20 cellular contexts compared by ENCODE assay signal in the genomic region with DNA sequence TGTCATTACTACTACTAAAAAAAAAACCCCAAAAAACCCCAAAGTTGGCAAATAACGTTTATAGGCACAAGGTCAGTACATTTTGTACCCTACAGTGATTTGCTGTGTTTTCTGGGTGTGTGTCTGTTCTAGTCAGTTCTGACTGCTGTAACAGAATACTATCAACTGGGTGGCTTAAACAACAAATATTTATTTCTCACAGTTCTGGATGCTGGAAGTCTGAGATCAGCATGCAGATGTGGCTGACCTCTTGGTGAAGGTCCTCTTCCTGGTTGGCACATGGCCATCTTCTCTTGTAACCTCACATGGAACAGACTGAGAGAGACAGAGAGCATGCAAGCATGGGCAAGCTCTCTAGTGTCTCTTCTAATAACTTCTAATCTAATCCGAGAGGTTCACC.
DNase-seq lines count a peak whose midpoint lies in the region; ATAC-seq and TF ChIP-seq lines count a peak whose summit lies in the region.
"Had no signal": no experiment of that assay in that cellular context is flagged by ENCODE, and none has a peak within 500 bp of the region (broad histone marks: within the 10 kb centered on the region; RNA-seq: fewer than 3 reads in every experiment).

No MANE protein-coding gene starts in this region.

- no peak for TF ChIP-seq POLR2A in breast epithelium (IDR thresholded peaks at IDR 0.05)

- BruUV-seq in MCF 10A (replicated peaks; lab: Mats Ljungman, UMichigan) = no TSS peak

- no peak overlapping the region for H3K4me2 ChIP-seq in hepatocyte

- WGBS in hepatocyte (ENCODE audit: low lambda C conversion rate, missing lambda C conversion rate) = 78% methylated on average over 2 of the region's 2 CpGs

- H3K9me2 ChIP-seq in hepatocyte (replicated peaks; ENCODE audit: insufficient read depth) = no peaks in the 10 kb centered on the region

- no peaks in the 10 kb centered on the region for H3K36me3 ChIP-seq in breast epithelium
- H3K36me3 ChIP-seq in hepatocyte (replicated peaks; ENCODE audit: insufficient read depth, low read depth) = no peaks in the 10 kb centered on the region
- H3K36me3 ChIP-seq: upper lobe of right lung had no signal

- H3K27ac Mint-ChIP-seq in MCF 10A (ENCODE audit: low read depth, unreplicated experiment) = peak overlapping the region; percentile 92
- H3K27ac Mint-ChIP-seq: activated naive CD8-positive, alpha-beta T cell treated with anti-CD3 and anti-CD28 coated beads, Interleukin-2, amount 50 U/mL, for 24 hours; activated T-cell treated with anti-CD3 and anti-CD28 coated beads, Interleukin-2, amount 50 U/mL, for 24 hours; CD8-positive, alpha-beta memory T cell; nephron progenitor cell; stimulated activated memory B cell treated with anti-CD40 and anti-IgM and Interleukin-4, amounts not matched to agents 10 μg/mL and 1 μg/mL and 100 μg/mL, for 72 hours had no signal

- no peaks in the 10 kb centered on the region for H3K9me3 Mint-ChIP-seq in MCF 10A (ENCODE audit: unreplicated experiment)
- H3K9me3 Mint-ChIP-seq: CD8-positive, alpha-beta memory T cell; nephron progenitor cell had no signal

- no peak for ATAC-seq in HG03378 (IDR thresholded peaks at IDR 0.05; ENCODE audit: unreplicated experiment)
- ATAC-seq: activated naive CD8-positive, alpha-beta T cell treated with anti-CD3 and anti-CD28 coated beads, Interleukin-2, amount 50 U/mL, for 24 hours; lower lobe of right lung; stimulated activated memory B cell treated with anti-CD40 and anti-IgM and Interleukin-4, amounts not matched to agents 10 μg/mL and 1 μg/mL and 100 μg/mL, for 72 hours; upper lobe of right lung had no signal

- CTCF ChIA-PET in MCF 10A (lab: Yijun Ruan, JAX) = interaction anchor here (0.5 to 0.7 kb wide), 2 partner anchors 9 to 19 kb away, joined by 3 read pairs; no protein-coding TSS in a partner anchor

- H3K27ac ChIP-seq in breast epithelium (no peak overlapping the region), hepatocyte (no peak overlapping the region)
- H3K27ac ChIP-seq: lower lobe of right lung, SJCRH30, upper lobe of right lung had no signal

- intact Hi-C loops in MCF 10A (cut with micrococcal nuclease) (no loop called here), breast epithelium (cut with DNase I; ENCODE audit: low total_unique reads) (no loop called here)

- H2AFZ ChIP-seq in hepatocyte = no peak overlapping the region

- H3K79me2 ChIP-seq in hepatocyte = peaks cover 70% of the 10 kb centered on the region

- peaks cover 33% of the 10 kb centered on the region for H3K4me1 Mint-ChIP-seq in MCF 10A (ENCODE audit: insufficient read depth, unreplicated experiment)
- H3K4me1 Mint-ChIP-seq: nephron progenitor cell; stimulated activated memory B cell treated with anti-CD40 and anti-IgM and Interleukin-4, amounts not matched to agents 10 μg/mL and 1 μg/mL and 100 μg/mL, for 72 hours had no signal

- H3K27me3 ChIP-seq in breast epithelium (no peaks in the 10 kb centered on the region), hepatocyte (no peaks in the 10 kb centered on the region)
- H3K27me3 ChIP-seq: SJCRH30, upper lobe of right lung had no signal

- no peaks in the 10 kb centered on the region for H3K27me3 Mint-ChIP-seq in MCF 10A (ENCODE audit: insufficient read depth, unreplicated experiment)
- H3K27me3 Mint-ChIP-seq: activated naive CD8-positive, alpha-beta T cell treated with anti-CD3 and anti-CD28 coated beads, Interleukin-2, amount 50 U/mL, for 24 hours; activated T-cell treated with anti-CD3 and anti-CD28 coated beads, Interleukin-2, amount 50 U/mL, for 24 hours; CD8-positive, alpha-beta memory T cell; stimulated activated memory B cell treated with anti-CD40 and anti-IgM and Interleukin-4, amounts not matched to agents 10 μg/mL and 1 μg/mL and 100 μg/mL, for 72 hours had no signal

- H3K4me1 ChIP-seq in breast epithelium (no peaks in the 10 kb centered on the region), hepatocyte (ENCODE audit: insufficient read depth) (no peaks in the 10 kb centered on the region)
- H3K4me1 ChIP-seq: lower lobe of right lung, SJCRH30, upper lobe of right lung had no signal

- H3K4me3 Mint-ChIP-seq in MCF 10A (ENCODE audit: unreplicated experiment) = peak overlapping the region; percentile 46
- H3K4me3 Mint-ChIP-seq: activated naive CD8-positive, alpha-beta T cell treated with anti-CD3 and anti-CD28 coated beads, Interleukin-2, amount 50 U/mL, for 24 hours; activated T-cell treated with anti-CD3 and anti-CD28 coated beads, Interleukin-2, amount 50 U/mL, for 24 hours; CD8-positive, alpha-beta memory T cell; nephron progenitor cell; stimulated activated memory B cell treated with anti-CD40 and anti-IgM and Interleukin-4, amounts not matched to agents 10 μg/mL and 1 μg/mL and 100 μg/mL, for 72 hours had no signal

- TF ChIP-seq CTCF in MCF 10A (IDR thresholded peaks at IDR 0.05; ENCODE audit: unreplicated experiment) = no peak
- no peak for TF ChIP-seq CTCF in breast epithelium (IDR thresholded peaks at IDR 0.05)
- TF ChIP-seq CTCF in hepatocyte (IDR thresholded peaks at IDR 0.05; ENCODE audit: poor library complexity) = no peak

- DNase-seq in MCF 10A (ENCODE audit: unreplicated experiment) = peak; percentile 72
- DNase-seq in breast epithelium (ENCODE audit: low spot score in 2 of 2) = no peak
- peak; percentile 18 for DNase-seq in RPMI8226
- DNase-seq in hepatocyte (ENCODE audit: low spot score) = peak; percentile 26
- DNase-seq in ureter (ENCODE audit: low spot score) = peak; percentile 63
- no peak for DNase-seq in activated naive CD4-positive, alpha-beta T cell (lab: John Stamatoyannopoulos, UW)
- no peak for DNase-seq in kidney glomerular epithelial cell (lab: John Stamatoyannopoulos, UW)
- DNase-seq: activated naive CD8-positive, alpha-beta T cell treated with anti-CD3 and anti-CD28 coated beads, Interleukin-2, amount 50 U/mL, for 24 hours; activated T-cell treated with anti-CD3 and anti-CD28 coated beads, Interleukin-2, amount 50 U/mL, for 24 hours; CD8-positive, alpha-beta memory T cell; KG1; lower lobe of right lung; NCI-H1694; NCI-H774; nephron progenitor cell; right cardiac atrium; upper lobe of right lung had no signal

- H4K20me1 ChIP-seq in hepatocyte (ENCODE audit: insufficient read depth, poor library complexity, severe bottlenecking) = no peaks in the 10 kb centered on the region

- peaks cover 24% of the 10 kb centered on the region for H3K36me3 Mint-ChIP-seq in MCF 10A (ENCODE audit: insufficient read depth, unreplicated experiment)
- H3K36me3 Mint-ChIP-seq: stimulated activated memory B cell treated with anti-CD40 and anti-IgM and Interleukin-4, amounts not matched to agents 10 μg/mL and 1 μg/mL and 100 μg/mL, for 72 hours had no signal

- H3K9me3 ChIP-seq in breast epithelium (no peaks in the 10 kb centered on the region), hepatocyte (ENCODE audit: low read depth) (no peaks in the 10 kb centered on the region)
- H3K9me3 ChIP-seq: lower lobe of right lung, SJCRH30, upper lobe of right lung had no signal

- POLR2A ChIA-PET in MCF 10A (lab: Yijun Ruan, JAX) = interaction anchor here (0.5 to 1.6 kb wide), 7 partner anchors 12 to 1915 kb away, joined by 3 to 8 read pairs (median 3); no protein-coding TSS in a partner anchor

- H3K4me3 ChIP-seq in breast epithelium = no peak overlapping the region
- no peak overlapping the region for H3K4me3 ChIP-seq in hepatocyte
- H3K4me3 ChIP-seq: lower lobe of right lung, SJCRH30, upper lobe of right lung had no signal

Comparison
In these comparisons a context has a peak if more than half of its experiments do, and no peak if none do; other contexts are left out.
1. DNase-seq: peak in MCF 10A (single experiment), RPMI8226 (single experiment), hepatocyte (single experiment) and ureter (single experiment); none in breast epithelium (0 of 2), activated naive CD4-positive, alpha-beta T cell (0 of 4) and kidney glomerular epithelial cell (single experiment).